In the genomic region with DNA sequence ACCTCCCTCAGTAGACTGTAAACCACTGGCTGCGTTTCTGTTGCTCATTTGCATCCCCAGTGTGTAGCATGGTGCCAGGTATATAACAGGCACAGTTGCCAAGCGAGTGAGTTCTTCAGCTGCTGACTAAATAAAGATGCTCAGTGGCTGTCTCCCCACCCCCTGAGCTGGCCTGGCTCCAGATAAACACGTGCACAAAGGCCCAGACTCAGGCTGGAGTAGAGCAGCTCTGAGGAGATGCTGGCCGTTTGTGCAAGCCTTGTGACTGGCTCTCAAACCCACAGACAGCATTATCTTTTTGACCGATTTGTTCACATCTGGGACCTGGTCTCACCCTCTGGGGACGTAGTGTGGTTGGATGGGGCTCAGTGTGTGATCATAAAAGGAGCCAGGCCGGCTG, we compare ENCODE assay signal across 12 cellular contexts. TPM values are rescaled to one million over a fixed set of nuclear protein-coding genes. Genes with fewer than 3 reads are reported as not detected.
A peak's percentile ranks its signal among the peaks of the same experiment; 100 is the strongest.
DNase-seq lines count a peak whose midpoint lies in the region; FAIRE-seq and TF ChIP-seq lines count a peak whose summit lies in the region.
"Had no signal": no experiment of that assay in that cellular context is flagged by ENCODE, and none has a peak within 500 bp of the region (broad histone marks: within the 10 kb centered on the region; RNA-seq: fewer than 3 reads in every experiment).

No MANE protein-coding gene starts in this region.

- no peaks in the 10 kb centered on the region for H3F3A ChIP-seq in neural progenitor cell (ENCODE audit: low read depth)

- peak overlapping the region; percentile 33 for H3K27ac Mint-ChIP-seq in neural progenitor cell
- H3K27ac Mint-ChIP-seq: activated naive CD8-positive, alpha-beta T cell had no signal

- H3K36me3 ChIP-seq in neural progenitor cell (no peaks in the 10 kb centered on the region), prostate gland (no peaks in the 10 kb centered on the region), small intestine (ENCODE audit: control insufficient read depth in 2 of 2, insufficient read depth in 2 of 2, low read length in 2 of 2) (no peaks in the 10 kb centered on the region)

- peaks cover 20% of the 10 kb centered on the region for H3K4me1 Mint-ChIP-seq in neural progenitor cell

- DNase-seq in NCI-H748 (lab: John Stamatoyannopoulos, UW; ENCODE audit: unreplicated experiment), result peak; percentile 14
- no peak for DNase-seq in NCI-H748 treated with DMSO at 0.1 percent for 48 hours (lab: John Stamatoyannopoulos, UW)
- DNase-seq in NCI-H2029 (lab: John Stamatoyannopoulos, UW), result peak; percentile 64
- peak; percentile 26 for DNase-seq in neural progenitor cell (ENCODE audit: low spot score)
- DNase-seq in SKM-1 treated with dmso at 0.1 percent for 144 hours (lab: John Stamatoyannopoulos, UW; ENCODE audit: unreplicated experiment), result no peak
- no peak for DNase-seq in prostate gland (ENCODE audit: low spot score)
- DNase-seq in small intestine, result no peak
- DNase-seq: KG1, T-helper 17 cell, thyroid gland had no signal

- H3K4me3 Mint-ChIP-seq in neural progenitor cell, result no peak overlapping the region
- H3K4me3 Mint-ChIP-seq: activated naive CD8-positive, alpha-beta T cell; T-helper 17 cell had no signal

- 17% methylated on average over 7 of the region's 7 CpGs for WGBS in prostate gland
- 15 to 17% (median 16%) methylated on average over 7 of the region's 7 CpGs for WGBS in small intestine, 3 donors

- H3K9me3 ChIP-seq in neural progenitor cell (ENCODE audit: low read depth) (no peaks in the 10 kb centered on the region), prostate gland (no peaks in the 10 kb centered on the region), small intestine (ENCODE audit: control insufficient read depth, low read depth) (no peaks in the 10 kb centered on the region)
- H3K9me3 ChIP-seq: thyroid gland had no signal

- TF ChIP-seq CTCF in VCaP (conservative IDR thresholded peaks at IDR 0.05), result no peak
- no peak for TF ChIP-seq CTCF in neural progenitor cell (IDR thresholded peaks at IDR 0.05)
- no peak for TF ChIP-seq CTCF in prostate gland (IDR thresholded peaks at IDR 0.05)

- intact Hi-C loops in prostate gland (cut with DNase I), result no loop called here

- H3K27ac ChIP-seq in VCaP (peak overlapping the region; percentile 55), neural progenitor cell (no peak overlapping the region), prostate gland (no peak overlapping the region), small intestine (ENCODE audit: low read depth in 1 of 2, low read length in 1 of 2) (no peak overlapping the region)
- H3K27ac ChIP-seq: thyroid gland had no signal

- H3K9me3 Mint-ChIP-seq in neural progenitor cell, result no peaks in the 10 kb centered on the region

- no peak overlapping the region for H3K9ac ChIP-seq in neural progenitor cell

- H3K36me3 Mint-ChIP-seq in neural progenitor cell, result peaks cover 13% of the 10 kb centered on the region
- H3K36me3 Mint-ChIP-seq: activated naive CD8-positive, alpha-beta T cell had no signal

- no peaks in the 10 kb centered on the region for H4K20me1 ChIP-seq in neural progenitor cell (ENCODE audit: low read depth)

- peaks cover 13% of the 10 kb centered on the region for H3K27me3 Mint-ChIP-seq in neural progenitor cell (ENCODE audit: insufficient read depth, low read depth)

- no peak overlapping the region for H3K4me2 ChIP-seq in neural progenitor cell

- H3K27me3 ChIP-seq in neural progenitor cell (peaks cover 2% of the 10 kb centered on the region), prostate gland (replicated peaks; ENCODE audit: insufficient read depth) (no peaks in the 10 kb centered on the region), small intestine (ENCODE audit: control insufficient read depth in 2 of 2, insufficient read depth in 2 of 2, low read length in 2 of 2) (no peaks in the 10 kb centered on the region)
- H3K27me3 ChIP-seq: thyroid gland had no signal

- H3K4me3 ChIP-seq in neural progenitor cell, result no peak overlapping the region
- no peak overlapping the region for H3K4me3 ChIP-seq in prostate gland
- no peak overlapping the region for H3K4me3 ChIP-seq in small intestine (ENCODE audit: low read depth in 1 of 2, low read length in 2 of 2)
- H3K4me3 ChIP-seq: thyroid gland had no signal

- no peak overlapping the region for H2AFZ ChIP-seq in neural progenitor cell (replicated peaks)

- H3K79me2 ChIP-seq in neural progenitor cell (ENCODE audit: low read depth), result no peaks in the 10 kb centered on the region

- TF ChIP-seq POLR2A in prostate gland (IDR thresholded peaks at IDR 0.05), result no peak

- no peak for FAIRE-seq in small intestine (lab: Jason Lieb, UNC)

- H3K4me1 ChIP-seq in neural progenitor cell (peaks cover 5% of the 10 kb centered on the region), prostate gland (replicated peaks) (no peaks in the 10 kb centered on the region), small intestine (ENCODE audit: control insufficient read depth in 2 of 2, insufficient read depth in 1 of 2, low read depth in 1 of 2, low read length in 1 of 2) (no peaks in the 10 kb centered on the region)
- H3K4me1 ChIP-seq: thyroid gland had no signal

RNA-seq across cellular contexts. Expression of gene CHRNB2, which starts 7.1 kb away (rescaled TPM):
- total RNA-seq in neural progenitor cell (ENCODE audit: low replicate concordance) (0.11 and 2.3 TPM in 2 replicates), prostate gland (under 1 TPM; 0.05 to 0.74 TPM)
- polyA plus RNA-seq in small intestine, result under 1 TPM in 1 of 3 donors, not detected in 2; 0.95 TPM
- total RNA-seq: T-helper 17 cell had no signal

RNA-seq across cellular contexts. Expression of gene UBE2Q1, which starts 16.3 kb away (rescaled TPM):
- total RNA-seq in neural progenitor cell (ENCODE audit: low replicate concordance), result 36.0 and 96.2 TPM in 2 replicates
- total RNA-seq in prostate gland, result 10 to 100 TPM; 24.7 to 43.7 TPM
- 10 to 100 TPM; 37.1 to 39.4 (median 37.7) TPM for polyA plus RNA-seq in small intestine

RNA-seq across cellular contexts. Expression of gene ADAR, which starts 33.3 kb away (rescaled TPM):
- total RNA-seq in neural progenitor cell (ENCODE audit: low replicate concordance) (128 and 139 TPM in 2 replicates), prostate gland (100 to 1,000 TPM in 1 of 2 donors, 10 to 100 TPM in 1; 98.1 to 181 TPM)
- polyA plus RNA-seq in small intestine, result 10 to 100 TPM; 28.6 to 62.1 (median 32.9) TPM

Comparison
In these comparisons a context has a peak if more than half of its experiments do, and no peak if none do; other contexts are left out.
1. DNase-seq: peak in NCI-H748 (single experiment), NCI-H2029 (single experiment) and neural progenitor cell (single experiment); none in NCI-H748 treated with DMSO at 0.1 percent for 48 hours (single experiment), SKM-1 treated with dmso at 0.1 percent for 144 hours (single experiment), prostate gland (single experiment) and small intestine (single experiment).